1 cellular context compared by ENCODE assay signal in the genomic region with DNA sequence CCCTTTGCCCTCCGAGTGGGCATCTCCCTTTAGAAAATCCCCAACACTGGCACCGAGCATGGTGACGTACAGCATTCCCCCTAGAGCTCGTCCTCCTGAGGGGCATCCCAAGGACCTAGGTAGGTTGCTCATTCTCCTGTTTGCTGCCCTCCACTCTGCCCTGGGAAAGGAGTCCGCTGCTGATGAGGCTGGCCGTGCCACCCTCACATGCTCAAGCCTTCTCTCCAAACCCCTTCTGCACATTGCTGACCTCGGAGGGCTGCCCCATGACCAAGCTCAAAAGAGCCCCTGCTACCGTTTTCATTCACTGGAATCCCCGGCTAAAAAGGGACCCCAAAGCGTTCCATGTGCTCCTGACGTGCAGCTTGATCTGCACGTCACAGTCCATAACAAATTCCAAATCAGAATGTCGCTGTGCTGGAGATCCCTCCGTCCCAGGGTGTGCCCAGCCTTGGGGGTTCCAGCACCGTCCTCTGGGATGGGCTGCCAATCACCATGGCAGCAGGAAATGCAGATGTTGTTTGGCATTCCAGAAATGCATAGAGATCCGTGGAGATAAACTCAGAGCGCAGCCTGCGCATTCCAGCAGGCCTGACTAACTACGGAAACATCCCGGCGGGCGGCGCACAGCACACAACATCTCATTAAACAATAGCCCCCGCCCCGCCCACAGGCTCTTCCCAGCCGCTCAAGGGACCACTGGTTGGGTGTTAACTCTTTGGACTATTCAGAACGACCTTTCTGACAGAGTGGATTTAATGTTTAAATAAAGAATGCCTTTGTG.
TF ChIP-seq lines count a peak whose summit lies in the region.

No MANE protein-coding gene starts in this region.

TF ChIP-seq in HepG2, 621 proteins besides CTCF, POLR2A, EP300 and RAD21 (continued from another document and continues in another):
- TF ChIP-seq, protein P1, sequence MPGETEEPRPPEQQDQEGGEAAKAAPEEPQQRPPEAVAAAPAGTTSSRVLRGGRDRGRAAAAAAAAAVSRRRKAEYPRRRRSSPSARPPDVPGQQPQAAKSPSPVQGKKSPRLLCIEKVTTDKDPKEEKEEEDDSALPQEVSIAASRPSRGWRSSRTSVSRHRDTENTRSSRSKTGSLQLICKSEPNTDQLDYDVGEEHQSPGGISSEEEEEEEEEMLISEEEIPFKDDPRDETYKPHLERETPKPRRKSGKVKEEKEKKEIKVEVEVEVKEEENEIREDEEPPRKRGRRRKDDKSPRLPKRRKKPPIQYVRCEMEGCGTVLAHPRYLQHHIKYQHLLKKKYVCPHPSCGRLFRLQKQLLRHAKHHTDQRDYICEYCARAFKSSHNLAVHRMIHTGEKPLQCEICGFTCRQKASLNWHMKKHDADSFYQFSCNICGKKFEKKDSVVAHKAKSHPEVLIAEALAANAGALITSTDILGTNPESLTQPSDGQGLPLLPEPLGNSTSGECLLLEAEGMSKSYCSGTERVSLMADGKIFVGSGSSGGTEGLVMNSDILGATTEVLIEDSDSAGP (CRISPR knock-in tag; IDR thresholded peaks at IDR 0.05; ENCODE audit: borderline replicate concordance): peak; percentile 69; the same call in 1 of the 2 replicates
- TF ChIP-seq, protein P2, sequence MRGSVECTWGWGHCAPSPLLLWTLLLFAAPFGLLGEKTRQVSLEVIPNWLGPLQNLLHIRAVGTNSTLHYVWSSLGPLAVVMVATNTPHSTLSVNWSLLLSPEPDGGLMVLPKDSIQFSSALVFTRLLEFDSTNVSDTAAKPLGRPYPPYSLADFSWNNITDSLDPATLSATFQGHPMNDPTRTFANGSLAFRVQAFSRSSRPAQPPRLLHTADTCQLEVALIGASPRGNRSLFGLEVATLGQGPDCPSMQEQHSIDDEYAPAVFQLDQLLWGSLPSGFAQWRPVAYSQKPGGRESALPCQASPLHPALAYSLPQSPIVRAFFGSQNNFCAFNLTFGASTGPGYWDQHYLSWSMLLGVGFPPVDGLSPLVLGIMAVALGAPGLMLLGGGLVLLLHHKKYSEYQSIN (CRISPR knock-in tag; IDR thresholded peaks at IDR 0.05; ENCODE audit: borderline replicate concordance): no peak
- TF ChIP-seq ZNF350 (CRISPR knock-in tag; IDR thresholded peaks at IDR 0.05; ENCODE audit: borderline replicate concordance, low read depth) (peak; percentile 73; the same call in 1 of the 2 replicates), KLF12 (CRISPR knock-in tag; IDR thresholded peaks at IDR 0.05; ENCODE audit: borderline replicate concordance) (peak; percentile 46; the same call in 1 of the 2 replicates), ETV5 (CRISPR knock-in tag; IDR thresholded peaks at IDR 0.05; ENCODE audit: borderline replicate concordance) (peak; percentile 86; the same call in 1 of the 2 replicates), NCOR1 (IDR thresholded peaks at IDR 0.05; ENCODE audit: borderline replicate concordance, low read length) (peak; percentile 60; the same call in 1 of the 2 replicates), RXRB (CRISPR knock-in tag; IDR thresholded peaks at IDR 0.05; ENCODE audit: borderline replicate concordance) (peak; percentile 58; the same call in 1 of the 2 replicates), STAT5B (CRISPR knock-in tag; IDR thresholded peaks at IDR 0.05) (no peak), JUND (CRISPR knock-in tag; IDR thresholded peaks at IDR 0.05) (peak; percentile 96), TBL1XR1 (IDR thresholded peaks at IDR 0.05; ENCODE audit: borderline replicate concordance, low read length, partially characterized antibody) (peak; percentile 29), MEIS1 (CRISPR knock-in tag; IDR thresholded peaks at IDR 0.05; ENCODE audit: borderline replicate concordance) (0 out of 2 replicates have a peak, but pooled peaks have one; percentile 47), ZNF747 (CRISPR knock-in tag; IDR thresholded peaks at IDR 0.05; ENCODE audit: borderline replicate concordance) (peak; percentile 45; the same call in 1 of the 2 replicates), ZNF441 (CRISPR knock-in tag; IDR thresholded peaks at IDR 0.05; ENCODE audit: borderline replicate concordance) (no peak), YEATS4 (CRISPR knock-in tag; IDR thresholded peaks at IDR 0.05; ENCODE audit: borderline replicate concordance) (peak; percentile 44; the same call in 1 of the 2 replicates), RFX1 (IDR thresholded peaks at IDR 0.05) (peak; percentile 89), FOXJ3 (CRISPR knock-in tag; IDR thresholded peaks at IDR 0.05; ENCODE audit: borderline replicate concordance) (peak; percentile 75), TBX3 (IDR thresholded peaks at IDR 0.05; ENCODE audit: borderline replicate concordance) (0 out of 2 replicates have a peak, but pooled peaks have one; percentile 43), GATA4 (IDR thresholded peaks at IDR 0.05; ENCODE audit: borderline replicate concordance, low read depth) (peak; percentile 55; the same call in 1 of the 2 replicates), MTA1 (CRISPR knock-in tag; IDR thresholded peaks at IDR 0.05; ENCODE audit: borderline replicate concordance) (0 out of 2 replicates have a peak, but pooled peaks have one; percentile 27), HHEX (CRISPR knock-in tag; IDR thresholded peaks at IDR 0.05) (0 out of 2 replicates have a peak, but pooled peaks have one; percentile 26), ZFP90 (CRISPR knock-in tag; IDR thresholded peaks at IDR 0.05; ENCODE audit: borderline replicate concordance) (no peak), SMAD3 (CRISPR knock-in tag; IDR thresholded peaks at IDR 0.05) (peak; percentile 73; the same call in 1 of the 2 replicates), RXRA (CRISPR knock-in tag; IDR thresholded peaks at IDR 0.05) (peak; percentile 50; the same call in 1 of the 2 replicates), ZBTB7B (CRISPR knock-in tag; IDR thresholded peaks at IDR 0.05) (peak; percentile 81), MXI1 (IDR thresholded peaks at IDR 0.05; ENCODE audit: borderline replicate concordance, low read depth, low read length) (peak; percentile 87; the same call in 2 of the 3 replicates), HNF4G (IDR thresholded peaks at IDR 0.05; ENCODE audit: borderline replicate concordance, low read depth, low read length) (peak; percentile 42; the same call in 1 of the 2 replicates), HNF4G (CRISPR knock-in tag; IDR thresholded peaks at IDR 0.05; ENCODE audit: borderline replicate concordance, low read depth) (no peak), GABPA (IDR thresholded peaks at IDR 0.05; ENCODE audit: low read depth, low read length) (no peak), GABPA (CRISPR knock-in tag; IDR thresholded peaks at IDR 0.05; ENCODE audit: low read depth) (0 out of 2 replicates have a peak, but pooled peaks have one; percentile 34), KLF11 (CRISPR knock-in tag; IDR thresholded peaks at IDR 0.05) (0 out of 2 replicates have a peak, but pooled peaks have one; percentile 20), CREM (IDR thresholded peaks at IDR 0.05) (peak; percentile 65; the same call in 1 of the 2 replicates), CREM (CRISPR knock-in tag; IDR thresholded peaks at IDR 0.05) (no peak), ZNF232 (CRISPR knock-in tag; IDR thresholded peaks at IDR 0.05; ENCODE audit: borderline replicate concordance) (peak; percentile 33; the same call in 1 of the 2 replicates), NR2F1 (CRISPR knock-in tag; IDR thresholded peaks at IDR 0.05) (0 out of 4 replicates have a peak, but pooled peaks of 1 of the 2 experiments have one; percentile 41), MYC (CRISPR knock-in tag; IDR thresholded peaks at IDR 0.05; ENCODE audit: borderline replicate concordance) (no peak; the same call in 1 of the 2 replicates), FOXP1 (IDR thresholded peaks at IDR 0.05) (peak; percentile 58; the same call in 1 of the 2 replicates), FOXP1 (CRISPR knock-in tag; IDR thresholded peaks at IDR 0.05) (peak; percentile 80), FOSL2 (CRISPR knock-in tag; IDR thresholded peaks at IDR 0.05) (peak; percentile 99)
- TF ChIP-seq, protein P3, sequence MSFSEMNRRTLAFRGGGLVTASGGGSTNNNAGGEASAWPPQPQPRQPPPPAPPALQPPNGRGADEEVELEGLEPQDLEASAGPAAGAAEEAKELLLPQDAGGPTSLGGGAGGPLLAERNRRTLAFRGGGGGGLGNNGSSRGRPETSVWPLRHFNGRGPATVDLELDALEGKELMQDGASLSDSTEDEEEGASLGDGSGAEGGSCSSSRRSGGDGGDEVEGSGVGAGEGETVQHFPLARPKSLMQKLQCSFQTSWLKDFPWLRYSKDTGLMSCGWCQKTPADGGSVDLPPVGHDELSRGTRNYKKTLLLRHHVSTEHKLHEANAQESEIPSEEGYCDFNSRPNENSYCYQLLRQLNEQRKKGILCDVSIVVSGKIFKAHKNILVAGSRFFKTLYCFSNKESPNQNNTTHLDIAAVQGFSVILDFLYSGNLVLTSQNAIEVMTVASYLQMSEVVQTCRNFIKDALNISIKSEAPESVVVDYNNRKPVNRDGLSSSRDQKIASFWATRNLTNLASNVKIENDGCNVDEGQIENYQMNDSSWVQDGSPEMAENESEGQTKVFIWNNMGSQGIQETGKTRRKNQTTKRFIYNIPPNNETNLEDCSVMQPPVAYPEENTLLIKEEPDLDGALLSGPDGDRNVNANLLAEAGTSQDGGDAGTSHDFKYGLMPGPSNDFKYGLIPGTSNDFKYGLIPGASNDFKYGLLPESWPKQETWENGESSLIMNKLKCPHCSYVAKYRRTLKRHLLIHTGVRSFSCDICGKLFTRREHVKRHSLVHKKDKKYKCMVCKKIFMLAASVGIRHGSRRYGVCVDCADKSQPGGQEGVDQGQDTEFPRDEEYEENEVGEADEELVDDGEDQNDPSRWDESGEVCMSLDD (CRISPR knock-in tag; IDR thresholded peaks at IDR 0.05; ENCODE audit: borderline replicate concordance): no peak
- TF ChIP-seq, protein P4, sequence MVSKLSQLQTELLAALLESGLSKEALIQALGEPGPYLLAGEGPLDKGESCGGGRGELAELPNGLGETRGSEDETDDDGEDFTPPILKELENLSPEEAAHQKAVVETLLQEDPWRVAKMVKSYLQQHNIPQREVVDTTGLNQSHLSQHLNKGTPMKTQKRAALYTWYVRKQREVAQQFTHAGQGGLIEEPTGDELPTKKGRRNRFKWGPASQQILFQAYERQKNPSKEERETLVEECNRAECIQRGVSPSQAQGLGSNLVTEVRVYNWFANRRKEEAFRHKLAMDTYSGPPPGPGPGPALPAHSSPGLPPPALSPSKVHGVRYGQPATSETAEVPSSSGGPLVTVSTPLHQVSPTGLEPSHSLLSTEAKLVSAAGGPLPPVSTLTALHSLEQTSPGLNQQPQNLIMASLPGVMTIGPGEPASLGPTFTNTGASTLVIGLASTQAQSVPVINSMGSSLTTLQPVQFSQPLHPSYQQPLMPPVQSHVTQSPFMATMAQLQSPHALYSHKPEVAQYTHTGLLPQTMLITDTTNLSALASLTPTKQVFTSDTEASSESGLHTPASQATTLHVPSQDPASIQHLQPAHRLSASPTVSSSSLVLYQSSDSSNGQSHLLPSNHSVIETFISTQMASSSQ (IDR thresholded peaks at IDR 0.05; ENCODE audit: low read depth): peak; percentile 42; the same call in 1 of the 2 replicates
- TF ChIP-seq, protein P4 (CRISPR knock-in tag; IDR thresholded peaks at IDR 0.05; ENCODE audit: borderline replicate concordance): peak; percentile 66; the same call in 1 of the 2 replicates
- TF ChIP-seq, protein P5, sequence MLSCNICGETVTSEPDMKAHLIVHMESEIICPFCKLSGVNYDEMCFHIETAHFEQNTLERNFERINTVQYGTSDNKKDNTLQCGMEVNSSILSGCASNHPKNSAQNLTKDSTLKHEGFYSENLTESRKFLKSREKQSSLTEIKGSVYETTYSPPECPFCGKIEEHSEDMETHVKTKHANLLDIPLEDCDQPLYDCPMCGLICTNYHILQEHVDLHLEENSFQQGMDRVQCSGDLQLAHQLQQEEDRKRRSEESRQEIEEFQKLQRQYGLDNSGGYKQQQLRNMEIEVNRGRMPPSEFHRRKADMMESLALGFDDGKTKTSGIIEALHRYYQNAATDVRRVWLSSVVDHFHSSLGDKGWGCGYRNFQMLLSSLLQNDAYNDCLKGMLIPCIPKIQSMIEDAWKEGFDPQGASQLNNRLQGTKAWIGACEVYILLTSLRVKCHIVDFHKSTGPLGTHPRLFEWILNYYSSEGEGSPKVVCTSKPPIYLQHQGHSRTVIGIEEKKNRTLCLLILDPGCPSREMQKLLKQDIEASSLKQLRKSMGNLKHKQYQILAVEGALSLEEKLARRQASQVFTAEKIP (CRISPR knock-in tag; IDR thresholded peaks at IDR 0.05; ENCODE audit: borderline replicate concordance): no peak
- TF ChIP-seq, protein P6, sequence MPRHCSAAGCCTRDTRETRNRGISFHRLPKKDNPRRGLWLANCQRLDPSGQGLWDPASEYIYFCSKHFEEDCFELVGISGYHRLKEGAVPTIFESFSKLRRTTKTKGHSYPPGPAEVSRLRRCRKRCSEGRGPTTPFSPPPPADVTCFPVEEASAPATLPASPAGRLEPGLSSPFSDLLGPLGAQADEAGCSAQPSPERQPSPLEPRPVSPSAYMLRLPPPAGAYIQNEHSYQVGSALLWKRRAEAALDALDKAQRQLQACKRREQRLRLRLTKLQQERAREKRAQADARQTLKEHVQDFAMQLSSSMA (CRISPR knock-in tag; IDR thresholded peaks at IDR 0.05): no peak
- TF ChIP-seq, protein P7, sequence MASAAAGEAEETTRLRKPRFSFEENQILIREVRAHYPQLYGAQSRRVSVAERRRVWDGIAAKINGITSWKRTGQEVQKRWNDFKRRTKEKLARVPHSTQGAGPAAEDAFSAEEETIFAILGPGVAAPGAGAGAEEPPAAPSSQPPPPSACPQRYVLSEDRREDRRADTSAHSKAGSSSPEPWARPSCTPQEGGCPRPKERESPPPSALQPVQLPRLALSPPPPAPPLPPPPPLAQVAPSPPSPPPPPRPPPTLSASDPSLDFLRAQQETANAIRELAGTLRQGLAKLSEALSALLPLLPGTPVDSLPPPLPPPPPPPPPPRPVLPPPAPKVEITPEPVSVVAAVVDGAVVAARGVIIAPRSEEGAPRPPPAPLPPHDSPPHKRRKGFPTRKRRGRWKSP (CRISPR knock-in tag; IDR thresholded peaks at IDR 0.05): 0 out of 2 replicates have a peak, but pooled peaks have one; percentile 75
- TF ChIP-seq, protein P8, sequence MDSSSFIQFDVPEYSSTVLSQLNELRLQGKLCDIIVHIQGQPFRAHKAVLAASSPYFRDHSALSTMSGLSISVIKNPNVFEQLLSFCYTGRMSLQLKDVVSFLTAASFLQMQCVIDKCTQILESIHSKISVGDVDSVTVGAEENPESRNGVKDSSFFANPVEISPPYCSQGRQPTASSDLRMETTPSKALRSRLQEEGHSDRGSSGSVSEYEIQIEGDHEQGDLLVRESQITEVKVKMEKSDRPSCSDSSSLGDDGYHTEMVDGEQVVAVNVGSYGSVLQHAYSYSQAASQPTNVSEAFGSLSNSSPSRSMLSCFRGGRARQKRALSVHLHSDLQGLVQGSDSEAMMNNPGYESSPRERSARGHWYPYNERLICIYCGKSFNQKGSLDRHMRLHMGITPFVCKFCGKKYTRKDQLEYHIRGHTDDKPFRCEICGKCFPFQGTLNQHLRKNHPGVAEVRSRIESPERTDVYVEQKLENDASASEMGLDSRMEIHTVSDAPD (CRISPR knock-in tag; IDR thresholded peaks at IDR 0.05): 0 out of 2 replicates have a peak, but pooled peaks have one; percentile 27
